Comparison of ENCODE assay signal across 19 cellular contexts in genomic region chr4:153527690-153528089, GRCh38.
A peak's percentile ranks its signal among the peaks of the same experiment; 100 is the strongest.
DNase-seq lines count a peak whose midpoint lies in the region; ATAC-seq and TF ChIP-seq lines count a peak whose summit lies in the region.
"Had no signal": no experiment of that assay in that cellular context is flagged by ENCODE, and none has a peak within 500 bp of the region (broad histone marks: within the 10 kb centered on the region; RNA-seq: fewer than 3 reads in every experiment).

No MANE protein-coding gene starts in this region.

- H3K36me3 ChIP-seq in Karpas-422 (ENCODE audit: insufficient read depth, low read length) (no peaks in the 10 kb centered on the region), colonic mucosa (no peaks in the 10 kb centered on the region)
- H3K36me3 ChIP-seq: pancreas, thoracic aorta, WERI-Rb-1 had no signal

- peak in 1 of 2 donors; percentile 29 for ATAC-seq in stimulated activated naive B cell treated with anti-CD40 and anti-IgM and Interleukin-4, amounts not matched to agents 10 μg/mL and 1 μg/mL and 100 μg/mL, for 72 hours (replicated peaks)
- ATAC-seq in HG03378 (IDR thresholded peaks at IDR 0.05; ENCODE audit: unreplicated experiment): no peak
- ATAC-seq in GM18517 (IDR thresholded peaks at IDR 0.05; ENCODE audit: unreplicated experiment): no peak
- ATAC-seq: K562, left cardiac atrium, pancreas had no signal

- BruUV-seq in Calu3 (replicated peaks; lab: Mats Ljungman, UMichigan): no TSS peak

- H3K4me1 Mint-ChIP-seq in activated naive CD4-positive, alpha-beta T cell treated with anti-CD3 and anti-CD28 coated beads, Interleukin-2, amount 50 U/mL, for 24 hours: peaks cover 98% of the 10 kb centered on the region
- H3K4me1 Mint-ChIP-seq in stimulated activated naive B cell treated with anti-CD40 and anti-IgM and Interleukin-4, amounts not matched to agents 10 μg/mL and 1 μg/mL and 100 μg/mL, for 72 hours: peaks cover 74 to 95% of the 10 kb centered on the region in 2 donors
- no peaks in the 10 kb centered on the region for H3K4me1 Mint-ChIP-seq in Calu3 (ENCODE audit: low read depth, unreplicated experiment)

- peaks cover 51% of the 10 kb centered on the region for H3K79me2 ChIP-seq in Karpas-422 (ENCODE audit: low read length)

- peaks cover 63% of the 10 kb centered on the region for H4K20me1 ChIP-seq in Karpas-422 (ENCODE audit: insufficient read depth, low read depth, low read length)

- H3K27ac Mint-ChIP-seq in activated naive CD4-positive, alpha-beta T cell treated with anti-CD3 and anti-CD28 coated beads, Interleukin-2, amount 50 U/mL, for 24 hours: peak overlapping the region; percentile 98
- peak overlapping the region; percentile 95 for H3K27ac Mint-ChIP-seq in stimulated activated naive B cell treated with anti-CD40 and anti-IgM and Interleukin-4, amounts not matched to agents 10 μg/mL and 1 μg/mL and 100 μg/mL, for 72 hours
- no peak overlapping the region for H3K27ac Mint-ChIP-seq in Calu3 (ENCODE audit: unreplicated experiment)
- H3K27ac Mint-ChIP-seq: endodermal cell had no signal

- H3K4me3 ChIP-seq in Karpas-422 (ENCODE audit: low read length) (no peak overlapping the region), colonic mucosa (no peak overlapping the region)
- H3K4me3 ChIP-seq: K562, pancreas, thoracic aorta had no signal

- intact Hi-C loops in colonic mucosa (cut with DNase I): no loop called here
- intact Hi-C loops in Calu3 (cut with micrococcal nuclease; ENCODE audit: unreplicated experiment): no loop called here

- H3K9ac ChIP-seq in Karpas-422 (ENCODE audit: low read length) (no peak overlapping the region), colonic mucosa (ENCODE audit: low read depth in 2 of 2, low read length in 2 of 2) (no peak overlapping the region)

- no peaks in the 10 kb centered on the region for H3K27me3 Mint-ChIP-seq in activated naive CD4-positive, alpha-beta T cell treated with anti-CD3 and anti-CD28 coated beads, Interleukin-2, amount 50 U/mL, for 24 hours
- H3K27me3 Mint-ChIP-seq in stimulated activated naive B cell treated with anti-CD40 and anti-IgM and Interleukin-4, amounts not matched to agents 10 μg/mL and 1 μg/mL and 100 μg/mL, for 72 hours: no peaks in the 10 kb centered on the region
- no peaks in the 10 kb centered on the region for H3K27me3 Mint-ChIP-seq in Calu3 (ENCODE audit: unreplicated experiment)

- no peaks in the 10 kb centered on the region for H3K9me3 Mint-ChIP-seq in activated naive CD4-positive, alpha-beta T cell treated with anti-CD3 and anti-CD28 coated beads, Interleukin-2, amount 50 U/mL, for 24 hours
- no peaks in the 10 kb centered on the region for H3K9me3 Mint-ChIP-seq in stimulated activated naive B cell treated with anti-CD40 and anti-IgM and Interleukin-4, amounts not matched to agents 10 μg/mL and 1 μg/mL and 100 μg/mL, for 72 hours
- H3K9me3 Mint-ChIP-seq in Calu3 (ENCODE audit: low read depth, unreplicated experiment): no peaks in the 10 kb centered on the region
- H3K9me3 Mint-ChIP-seq: endodermal cell had no signal

- H3K4me2 ChIP-seq in Karpas-422 (ENCODE audit: low read depth, low read length, poor library complexity, severe bottlenecking): peak overlapping the region; percentile 57

- peaks cover 75% of the 10 kb centered on the region for H3K4me1 ChIP-seq in Karpas-422 (ENCODE audit: low read length)
- no peaks in the 10 kb centered on the region for H3K4me1 ChIP-seq in colonic mucosa

- no peak for DNase-seq in activated naive CD4-positive, alpha-beta T cell (lab: John Stamatoyannopoulos, UW)
- DNase-seq in Karpas-422 (peak; percentile 56), colonic mucosa (peak; percentile 13), Calu3 (no peak)
- DNase-seq in stimulated activated naive B cell treated with anti-CD40 and anti-IgM and Interleukin-4, amounts not matched to agents 10 μg/mL and 1 μg/mL and 100 μg/mL, for 72 hours: no peak
- DNase-seq: cerebellar nuclear complex, DMS53, endodermal cell, left cardiac atrium, NCI-H1048, NCI-H2107, NCI-H526, pancreas, WERI-Rb-1 had no signal

- CTCF ChIA-PET in Calu3 (lab: Charles Lee): no interaction called here

- H2AFZ ChIP-seq in Karpas-422 (ENCODE audit: low read length): no peak overlapping the region

- H3K9me2 ChIP-seq in Karpas-422 (replicated peaks; ENCODE audit: insufficient read depth, low read length): no peaks in the 10 kb centered on the region

- H3K9me3 ChIP-seq in Karpas-422 (ENCODE audit: low read length): no peaks in the 10 kb centered on the region
- H3K9me3 ChIP-seq in colonic mucosa: no peaks in the 10 kb centered on the region
- H3K9me3 ChIP-seq: pancreas, thoracic aorta had no signal

- H3K4me3 Mint-ChIP-seq in activated naive CD4-positive, alpha-beta T cell treated with anti-CD3 and anti-CD28 coated beads, Interleukin-2, amount 50 U/mL, for 24 hours: peak overlapping the region; percentile 81
- H3K4me3 Mint-ChIP-seq in stimulated activated naive B cell treated with anti-CD40 and anti-IgM and Interleukin-4, amounts not matched to agents 10 μg/mL and 1 μg/mL and 100 μg/mL, for 72 hours: peak overlapping the region; percentile 62 to 66
- no peak overlapping the region for H3K4me3 Mint-ChIP-seq in Calu3 (ENCODE audit: low read depth, unreplicated experiment)
- H3K4me3 Mint-ChIP-seq: endodermal cell had no signal

- no peak for TF ChIP-seq CTCF in colonic mucosa (IDR thresholded peaks at IDR 0.05)
- TF ChIP-seq CTCF in Calu3 (IDR thresholded peaks at IDR 0.05; ENCODE audit: unreplicated experiment): no peak

- peaks cover 18% of the 10 kb centered on the region for H3K36me3 Mint-ChIP-seq in activated naive CD4-positive, alpha-beta T cell treated with anti-CD3 and anti-CD28 coated beads, Interleukin-2, amount 50 U/mL, for 24 hours
- H3K36me3 Mint-ChIP-seq in stimulated activated naive B cell treated with anti-CD40 and anti-IgM and Interleukin-4, amounts not matched to agents 10 μg/mL and 1 μg/mL and 100 μg/mL, for 72 hours: peaks cover 19 to 28% of the 10 kb centered on the region in 2 donors
- H3K36me3 Mint-ChIP-seq in Calu3 (ENCODE audit: insufficient read depth, unreplicated experiment): no peaks in the 10 kb centered on the region

- H3K27me3 ChIP-seq in Karpas-422 (ENCODE audit: low read length) (no peaks in the 10 kb centered on the region), colonic mucosa (no peaks in the 10 kb centered on the region)
- H3K27me3 ChIP-seq: pancreas had no signal

- no peak overlapping the region for H3K27ac ChIP-seq in Karpas-422 (ENCODE audit: low read length)
- H3K27ac ChIP-seq in colonic mucosa: no peak overlapping the region
- H3K27ac ChIP-seq: pancreas, thoracic aorta, WERI-Rb-1 had no signal

Comparison
In these comparisons a context has a peak if more than half of its experiments do, and no peak if none do; other contexts are left out.
1. DNase-seq: peak in Karpas-422 (single experiment) and colonic mucosa (single experiment); none in activated naive CD4-positive, alpha-beta T cell (0 of 4), stimulated activated naive B cell treated with anti-CD40 and anti-IgM and Interleukin-4, amounts not matched to agents 10 μg/mL and 1 μg/mL and 100 μg/mL, for 72 hours (single experiment) and Calu3 (single experiment).